26 cellular contexts compared by ENCODE assay signal in the genomic region with DNA sequence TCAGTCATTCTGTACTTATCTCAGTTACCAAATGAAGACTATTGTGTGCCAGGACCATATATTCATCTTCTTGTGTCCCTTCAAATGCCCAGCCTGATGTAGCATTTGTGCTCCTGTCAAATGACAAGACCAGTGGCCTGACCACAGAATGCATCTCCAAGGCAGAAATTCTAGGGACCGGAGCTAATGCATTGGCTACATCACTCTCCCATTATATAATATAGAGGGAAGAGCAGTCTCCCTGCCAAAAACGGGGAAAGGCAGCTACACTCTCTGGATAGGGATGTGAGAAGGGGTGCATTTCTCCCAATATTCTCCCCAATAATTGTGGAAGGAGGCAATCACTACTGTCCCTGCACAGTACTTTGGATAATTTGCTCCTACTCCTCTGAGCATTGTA.
"Had no signal": no experiment of that assay in that cellular context is flagged by ENCODE, and none has a peak within 500 bp of the region (broad histone marks: within the 10 kb centered on the region; RNA-seq: fewer than 3 reads in every experiment).

No MANE protein-coding gene starts in this region.

- H3K27ac ChIP-seq: ascending aorta, cardiac muscle cell, VCaP had no signal

- FAIRE-seq: bronchial epithelial cell, colon, TTC549 had no signal

- H3K9me3 ChIP-seq: ascending aorta had no signal

- DNase-seq: activated B cell treated with CpG ODN at 0.5 μM for 24 hours; activated CD4-positive, alpha-beta memory T cell treated with anti-CD3 and anti-CD28 coated beads for 36 hours; activated CD4-positive, alpha-beta T cell treated with anti-CD3 and anti-CD28 coated beads for 4 hours; activated CD4-positive, alpha-beta T cell treated with anti-CD3 and anti-CD28 coated beads, Interleukin-2, amount 50 U/mL, for 1 hour; activated CD4-positive, alpha-beta T cell treated with anti-CD3 and anti-CD28 coated beads, Interleukin-2, amount 50 U/mL, for 4 hours; activated CD4-positive, CD25-positive, alpha-beta regulatory T cell treated with anti-CD3 and anti-CD28 coated beads, Interleukin-2, amount 50 U/mL, for 72 hours; activated CD8-positive, alpha-beta memory T cell treated with anti-CD3 and anti-CD28 coated beads for 24 hours; activated CD8-positive, alpha-beta memory T cell treated with anti-CD3 and anti-CD28 coated beads, Interleukin-2, amount 10 ng/mL, durations not matched to agents 7 days and 5 days; activated CD8-positive, alpha-beta memory T cell treated with anti-CD3 and anti-CD28 coated beads, Interleukin-2, amount 50 U/mL, for 48 hours; activated effector memory CD4-positive, alpha-beta T cell treated with Interleukin-2 at 50 U/mL for 16 hours; activated gamma-delta T cell; activated naive CD4-positive, alpha-beta T cell treated with Interleukin-2 at 50 U/mL for 16 hours; activated naive CD8-positive, alpha-beta T cell treated with anti-CD3 and anti-CD28 coated beads, Interleukin-2, amount 10 ng/mL, durations not matched to agents 7 days and 5 days; activated naive CD8-positive, alpha-beta T cell treated with anti-CD3 and anti-CD28 coated beads, Interleukin-2, amount 50 U/mL, for 24 hours; activated T-cell treated with anti-CD3 and anti-CD28 coated beads, Interleukin-2, amount 50 U/mL, for 24 hours; activated T-cell treated with anti-CD3 and anti-CD28 coated beads, Interleukin-2, amount 50 U/mL, for 48 hours; amygdala; anterior cingulate cortex; T-helper 9 cell had no signal

- ATAC-seq: activated CD8-positive, alpha-beta memory T cell treated with anti-CD3 and anti-CD28 coated beads, Interleukin-2, amount 10 ng/mL, durations not matched to agents 7 days and 5 days; activated CD8-positive, alpha-beta T cell treated with anti-CD3 and anti-CD28 coated beads, Interleukin-2, amount 10 ng/mL, durations not matched to agents 7 days and 5 days; activated naive CD8-positive, alpha-beta T cell treated with anti-CD3 and anti-CD28 coated beads, Interleukin-2, amount 50 U/mL, for 24 hours had no signal

- H3K36me3 ChIP-seq: ascending aorta, cardiac muscle cell had no signal

- H3K4me3 ChIP-seq: ascending aorta, cardiac muscle cell had no signal

- H3K4me1 ChIP-seq: ascending aorta had no signal

- H3K27me3 ChIP-seq: ascending aorta, cardiac muscle cell had no signal
